ENCODE assay signal across 18 cellular contexts in the genomic region with DNA sequence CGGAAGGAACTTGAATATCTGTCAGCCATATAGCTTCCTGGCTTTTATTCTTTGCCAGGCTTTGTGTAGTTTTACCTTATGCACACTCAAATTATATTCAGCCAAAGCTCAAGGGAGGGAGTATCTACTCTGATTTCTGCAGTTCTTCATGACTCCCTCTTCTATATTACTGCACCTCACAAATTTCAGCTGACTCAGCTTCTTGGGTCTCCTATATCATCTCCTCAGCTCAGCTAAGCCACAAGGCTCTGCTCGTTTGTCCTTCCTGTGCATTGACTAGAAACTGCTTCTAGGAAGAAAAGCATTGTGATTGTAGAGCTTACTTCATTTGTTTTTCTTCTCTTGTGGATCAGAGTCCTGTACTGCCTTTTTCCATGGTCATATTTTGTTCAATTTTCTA. TPM values are rescaled to one million over a fixed set of nuclear protein-coding genes. Genes with fewer than 3 reads are reported as not detected.
"Had no signal": no experiment of that assay in that cellular context is flagged by ENCODE, and none has a peak within 500 bp of the region (broad histone marks: within the 10 kb centered on the region; RNA-seq: fewer than 3 reads in every experiment).

No MANE protein-coding gene starts in this region.

- H3K27ac ChIP-seq: esophagus squamous epithelium, heart right ventricle, pancreas, sigmoid colon, upper lobe of right lung had no signal

- DNase-seq: activated CD4-positive, alpha-beta T cell treated with anti-CD3 and anti-CD28 coated beads, Interleukin-2, amount 50 U/mL, for 1 hour; activated CD8-positive, alpha-beta memory T cell treated with anti-CD3 and anti-CD28 coated beads for 24 hours; activated CD8-positive, alpha-beta memory T cell treated with anti-CD3 and anti-CD28 coated beads, Interleukin-2, amount 50 U/mL, for 48 hours; activated effector memory CD4-positive, alpha-beta T cell treated with anti-CD3 and anti-CD28 coated beads, Interleukin-2, amount 50 U/mL, for 16 hours; activated naive CD4-positive, alpha-beta T cell treated with anti-CD3 and anti-CD28 coated beads, Interleukin-2, amount 50 U/mL, for 16 hours; activated T-cell treated with anti-CD3 and anti-CD28 coated beads, Interleukin-2, amount 50 U/mL, for 48 hours; effector CD8-positive, alpha-beta T cell; esophagus squamous epithelium; heart right ventricle; kidney glomerular epithelial cell; left ventricle myocardium superior; pancreas; sigmoid colon; stimulated activated naive CD4-positive, alpha-beta T cell; upper lobe of right lung had no signal

- H3K36me3 ChIP-seq: esophagus squamous epithelium, heart right ventricle, pancreas, sigmoid colon, upper lobe of right lung had no signal

- H3K4me3 Mint-ChIP-seq: memory B cell had no signal

- H3K9me3 ChIP-seq: esophagus squamous epithelium, heart right ventricle, pancreas, sigmoid colon, upper lobe of right lung had no signal

- H3K4me1 Mint-ChIP-seq: memory B cell had no signal

- H3K27ac Mint-ChIP-seq: memory B cell had no signal

- ATAC-seq: activated CD4-positive, CD25-positive, alpha-beta regulatory T cell treated with anti-CD3 and anti-CD28 coated beads, Interleukin-2, amount 50 U/mL, for 24 hours; heart right ventricle; left ventricle myocardium superior; pancreas; upper lobe of right lung had no signal

- H3K9me3 Mint-ChIP-seq: memory B cell had no signal

- H3K27me3 Mint-ChIP-seq: memory B cell had no signal

- H3K4me3 ChIP-seq: esophagus squamous epithelium, heart right ventricle, pancreas, sigmoid colon, upper lobe of right lung had no signal

RNA-seq across cellular contexts. Expression of gene SETSIP, which starts 42.3 kb away (rescaled TPM):
- total RNA-seq: cerebellum, esophagus squamous epithelium, heart right ventricle, left ventricle myocardium superior, pancreas, sigmoid colon, upper lobe of right lung had no signal
